28 cellular contexts compared by ENCODE assay signal in genomic region chr7:103080923-103081322, GRCh38. TPM values are rescaled to one million over a fixed set of nuclear protein-coding genes. Genes with fewer than 3 reads are reported as not detected.
"Had no signal": no experiment of that assay in that cellular context is flagged by ENCODE, and none has a peak within 500 bp of the region (broad histone marks: within the 10 kb centered on the region; RNA-seq: fewer than 3 reads in every experiment).

No MANE protein-coding gene starts in this region.

- ATAC-seq: effector memory CD8-positive, alpha-beta T cell; esophagus mucosa; foreskin keratinocyte; gastrocnemius medialis; gastroesophageal sphincter; heart left ventricle; heart right ventricle had no signal

- DNase-seq: colonic mucosa; cortex of kidney; dermis blood vessel endothelial cell; dorsolateral prefrontal cortex; effector CD4-positive, alpha-beta T cell; effector CD8-positive, alpha-beta T cell; effector memory CD4-positive, alpha-beta T cell; effector memory CD8-positive, alpha-beta T cell; endodermal cell; erythroblast; esophagus squamous epithelium; foreskin fibroblast; foreskin keratinocyte; foreskin melanocyte; gastrocnemius medialis; glutamatergic neuron; head of caudate nucleus; heart left ventricle; heart right ventricle had no signal

- H3K4me3 ChIP-seq: colonic mucosa, coronary artery, dorsolateral prefrontal cortex, esophagus muscularis mucosa, esophagus squamous epithelium, gastrocnemius medialis, gastroesophageal sphincter, heart left ventricle, heart right ventricle had no signal

- H3K27ac ChIP-seq: colonic mucosa, coronary artery, dorsolateral prefrontal cortex, epithelial cell of prostate, esophagus muscularis mucosa, esophagus squamous epithelium, foreskin keratinocyte, gastrocnemius medialis, gastroesophageal sphincter, heart left ventricle, heart right ventricle had no signal

- H3K27me3 ChIP-seq: colonic mucosa, dorsolateral prefrontal cortex, esophagus muscularis mucosa, esophagus squamous epithelium, foreskin keratinocyte, gastrocnemius medialis, gastroesophageal sphincter, heart left ventricle, heart right ventricle had no signal

- H3K9me3 ChIP-seq: colonic mucosa, esophagus muscularis mucosa, esophagus squamous epithelium, gastrocnemius medialis, gastroesophageal sphincter, heart left ventricle, heart right ventricle had no signal

- FAIRE-seq: colon, endometrium, endothelial cell of umbilical vein, frontal cortex had no signal

RNA-seq across cellular contexts. Expression of gene FBXL13, which starts 6.3 kb away (rescaled TPM):
- polyA plus RNA-seq: foreskin keratinocyte had no signal
